ENCODE assay signal across 13 cellular contexts in the genomic region with DNA sequence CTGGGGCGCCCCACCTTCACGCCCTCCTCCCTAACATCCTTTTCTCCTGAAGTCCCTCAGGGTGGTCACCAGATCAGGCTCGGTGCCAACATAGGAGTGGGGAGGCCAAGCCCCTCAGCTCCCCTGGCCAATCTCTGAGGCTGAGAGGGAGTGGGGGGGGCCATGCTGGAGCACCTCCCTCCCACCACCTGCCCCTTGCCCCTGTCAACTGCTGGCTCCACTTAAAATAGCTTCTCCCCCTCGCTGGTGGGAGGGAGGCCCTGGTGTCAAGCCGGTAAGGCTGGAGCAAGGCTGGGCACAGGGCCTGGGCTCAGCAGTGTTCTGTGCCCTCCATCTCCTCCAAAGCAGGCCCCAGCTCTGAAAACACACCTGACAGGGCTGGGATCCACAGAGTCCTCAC. TPM values are rescaled to one million over a fixed set of nuclear protein-coding genes. Genes with fewer than 3 reads are reported as not detected.
DNase-seq lines count a peak whose midpoint lies in the region; ATAC-seq and TF ChIP-seq lines count a peak whose summit lies in the region.
"Had no signal": no experiment of that assay in that cellular context is flagged by ENCODE, and none has a peak within 500 bp of the region (broad histone marks: within the 10 kb centered on the region; RNA-seq: fewer than 3 reads in every experiment).

No MANE protein-coding gene starts in this region.

- H3K4me2 ChIP-seq in osteoblast (ENCODE audit: insufficient read depth, low read length): peak overlapping the region; percentile 65

- no peak overlapping the region for H3K4me3 Mint-ChIP-seq in naive thymus-derived CD4-positive, alpha-beta T cell
- H3K4me3 Mint-ChIP-seq in endodermal cell: no peak overlapping the region
- no peak overlapping the region for H3K4me3 Mint-ChIP-seq in CD8-positive, alpha-beta memory T cell
- H3K4me3 Mint-ChIP-seq: activated naive CD8-positive, alpha-beta T cell treated with anti-CD3 and anti-CD28 coated beads, Interleukin-2, amount 50 U/mL, for 24 hours; WTC11 had no signal

- H3K36me3 Mint-ChIP-seq in naive thymus-derived CD4-positive, alpha-beta T cell: no peaks in the 10 kb centered on the region
- H3K36me3 Mint-ChIP-seq in endodermal cell (ENCODE audit: low read depth): no peaks in the 10 kb centered on the region
- H3K36me3 Mint-ChIP-seq in CD8-positive, alpha-beta memory T cell: no peaks in the 10 kb centered on the region
- H3K36me3 Mint-ChIP-seq: WTC11 had no signal

- in situ Hi-C loops in Panc1 (cut with HindIII; ENCODE audit: low pct_unique_long_range_greater_than_20kb, low sequenced_read_pairs): no loop called here

- peaks cover 0 to 1% (median 0%) of the 10 kb centered on the region in 11 donors for H3K9me3 Mint-ChIP-seq in naive thymus-derived CD4-positive, alpha-beta T cell
- no peaks in the 10 kb centered on the region for H3K9me3 Mint-ChIP-seq in endodermal cell
- H3K9me3 Mint-ChIP-seq in CD8-positive, alpha-beta memory T cell: no peaks in the 10 kb centered on the region
- H3K9me3 Mint-ChIP-seq: activated naive CD8-positive, alpha-beta T cell treated with anti-CD3 and anti-CD28 coated beads, Interleukin-2, amount 50 U/mL, for 24 hours; WTC11 had no signal

- no peaks in the 10 kb centered on the region; the same call in 1 of the 2 replicates for H3K36me3 ChIP-seq in Panc1 (ENCODE audit: control insufficient read depth, insufficient read depth, low read length)
- no peaks in the 10 kb centered on the region for H3K36me3 ChIP-seq in esophagus squamous epithelium
- no peaks in the 10 kb centered on the region for H3K36me3 ChIP-seq in osteoblast (ENCODE audit: insufficient read depth, low read length)
- H3K36me3 ChIP-seq in naive thymus-derived CD4-positive, alpha-beta T cell (ENCODE audit: control insufficient read depth in 2 of 3, insufficient read depth in 3 of 3, low read length in 3 of 3): no peaks in the 10 kb centered on the region
- H3K36me3 ChIP-seq in endodermal cell (ENCODE audit: control insufficient read depth, insufficient read depth, low read length): no peaks in the 10 kb centered on the region
- H3K36me3 ChIP-seq in CD8-positive, alpha-beta memory T cell (ENCODE audit: insufficient read depth, low read length): no peaks in the 10 kb centered on the region

- BruUV-seq in Panc1 (replicated peaks; lab: Mats Ljungman, UMichigan): no TSS peak

- peaks cover 0 to 12% (median 5%) of the 10 kb centered on the region in 7 donors for H3K4me1 Mint-ChIP-seq in naive thymus-derived CD4-positive, alpha-beta T cell
- H3K4me1 Mint-ChIP-seq in endodermal cell: peaks cover 10% of the 10 kb centered on the region
- H3K4me1 Mint-ChIP-seq in CD8-positive, alpha-beta memory T cell: peaks cover 0 to 6% (median 0%) of the 10 kb centered on the region in 3 donors

- no peak for TF ChIP-seq CTCF in 22Rv1 (IDR thresholded peaks at IDR 0.05)
- no peak for TF ChIP-seq CTCF in Panc1 (IDR thresholded peaks at IDR 0.05)
- no peak for TF ChIP-seq CTCF in esophagus squamous epithelium (IDR thresholded peaks at IDR 0.05)
- no peak for TF ChIP-seq CTCF in osteoblast (IDR thresholded peaks at IDR 0.05; ENCODE audit: extremely low read depth, low read depth, low read length)
- TF ChIP-seq CTCF in endodermal cell (conservative IDR thresholded peaks at IDR 0.05): no peak

- H2AFZ ChIP-seq in osteoblast (ENCODE audit: low read length): no peak overlapping the region

- peaks cover 94% of the 10 kb centered on the region for H3K79me2 ChIP-seq in osteoblast (ENCODE audit: insufficient read depth, low read length)

- H3K27me3 ChIP-seq in Panc1 (ENCODE audit: control insufficient read depth, insufficient read depth, low read length) (no peaks in the 10 kb centered on the region), esophagus squamous epithelium (no peaks in the 10 kb centered on the region), osteoblast (ENCODE audit: insufficient read depth, low read length) (no peaks in the 10 kb centered on the region), endodermal cell (ENCODE audit: control insufficient read depth, insufficient read depth, low read length, poor library complexity, severe bottlenecking) (no peaks in the 10 kb centered on the region)
- H3K27me3 ChIP-seq in naive thymus-derived CD4-positive, alpha-beta T cell (ENCODE audit: control insufficient read depth in 2 of 2, insufficient read depth in 2 of 2, low read length in 2 of 2): peaks cover 0 to 4% of the 10 kb centered on the region in 2 donors
- peaks cover 9% of the 10 kb centered on the region for H3K27me3 ChIP-seq in CD8-positive, alpha-beta memory T cell (ENCODE audit: insufficient read depth, low read length, poor library complexity, severe bottlenecking)
- H3K27me3 ChIP-seq: foreskin keratinocyte had no signal

- H3K27me3 Mint-ChIP-seq in naive thymus-derived CD4-positive, alpha-beta T cell: peaks cover 11 to 30% (median 18%) of the 10 kb centered on the region in 5 donors
- peaks cover 2% of the 10 kb centered on the region for H3K27me3 Mint-ChIP-seq in endodermal cell (ENCODE audit: insufficient read depth)
- peaks cover 21 to 23% of the 10 kb centered on the region in 2 donors for H3K27me3 Mint-ChIP-seq in CD8-positive, alpha-beta memory T cell

- no peak overlapping the region for H3K9ac ChIP-seq in endodermal cell (ENCODE audit: extremely low read depth, low read length, poor library complexity, severe bottlenecking)

- H3K4me1 ChIP-seq in Panc1 (ENCODE audit: control insufficient read depth, insufficient read depth, low read length) (peaks cover 63% of the 10 kb centered on the region), esophagus squamous epithelium (peaks cover 75 to 93% (median 88%) of the 10 kb centered on the region in 3 donors), osteoblast (ENCODE audit: insufficient read depth, low read length) (peaks cover 65% of the 10 kb centered on the region), endodermal cell (ENCODE audit: control insufficient read depth, insufficient read depth, low read length) (peaks cover 3% of the 10 kb centered on the region)
- H3K4me1 ChIP-seq in naive thymus-derived CD4-positive, alpha-beta T cell (ENCODE audit: control insufficient read depth in 2 of 2, insufficient read depth in 2 of 2, low read length in 2 of 2): peaks cover 0 to 5% of the 10 kb centered on the region in 2 donors
- no peaks in the 10 kb centered on the region for H3K4me1 ChIP-seq in CD8-positive, alpha-beta memory T cell (ENCODE audit: insufficient read depth, low read length)

- H3K9me3 ChIP-seq in Panc1 (ENCODE audit: control insufficient read depth, insufficient read depth, low read depth, low read length) (no peaks in the 10 kb centered on the region), esophagus squamous epithelium (no peaks in the 10 kb centered on the region), osteoblast (ENCODE audit: low read depth, low read length) (no peaks in the 10 kb centered on the region), endodermal cell (ENCODE audit: control insufficient read depth, low read length) (no peaks in the 10 kb centered on the region)
- H3K9me3 ChIP-seq in naive thymus-derived CD4-positive, alpha-beta T cell (ENCODE audit: control insufficient read depth in 2 of 3, low read length in 3 of 3): no peaks in the 10 kb centered on the region
- no peaks in the 10 kb centered on the region for H3K9me3 ChIP-seq in CD8-positive, alpha-beta memory T cell (ENCODE audit: low read length)

- no peak overlapping the region for H3K4me3 ChIP-seq in Panc1 (ENCODE audit: low read depth in 2 of 2, low read length in 2 of 2)
- peak overlapping the region in 1 of 4 donors; percentile 45 for H3K4me3 ChIP-seq in esophagus squamous epithelium
- H3K4me3 ChIP-seq in osteoblast (ENCODE audit: insufficient read depth, low read length): no peak overlapping the region
- no peak overlapping the region for H3K4me3 ChIP-seq in naive thymus-derived CD4-positive, alpha-beta T cell (ENCODE audit: low read length)
- H3K4me3 ChIP-seq in endodermal cell (ENCODE audit: low read length): no peak overlapping the region
- H3K4me3 ChIP-seq in CD8-positive, alpha-beta memory T cell (ENCODE audit: low read length): no peak overlapping the region

- POLR2A ChIA-PET in Panc1 (lab: Charles Lee): no interaction called here
- POLR2A ChIA-PET in naive thymus-derived CD4-positive, alpha-beta T cell (lab: Charles Lee): no interaction called here
- POLR2A ChIA-PET in CD8-positive, alpha-beta memory T cell (lab: Charles Lee): no interaction called here

- CTCF ChIA-PET in Panc1 (lab: Charles Lee): interaction anchor here (0.6 kb wide), 1 partner anchor 39 kb away, joined by 8 read pairs; no protein-coding TSS in a partner anchor
- CTCF ChIA-PET in naive thymus-derived CD4-positive, alpha-beta T cell (lab: Charles Lee): interaction anchor here (0.7 kb wide), 1 partner anchor 89 kb away, joined by 3 read pairs; no protein-coding TSS in a partner anchor
- CTCF ChIA-PET in CD8-positive, alpha-beta memory T cell (lab: Charles Lee): interaction anchor here (0.6 to 1.1 kb wide), 3 partner anchors 26 to 83 kb away, joined by 3 read pairs; no protein-coding TSS in a partner anchor

- no peak for TF ChIP-seq POLR2A in esophagus squamous epithelium (IDR thresholded peaks at IDR 0.05)

- no peak for DNase-seq in Panc1 (ENCODE audit: low read depth, low spot score)
- DNase-seq in esophagus squamous epithelium (lab: John Stamatoyannopoulos, UW): no peak
- DNase-seq in osteoblast (ENCODE audit: insufficient read length, low spot score, missing footprints): no peak
- no peak for DNase-seq in naive thymus-derived CD4-positive, alpha-beta T cell
- DNase-seq in endodermal cell: no peak
- no peak for DNase-seq in CD8-positive, alpha-beta memory T cell
- DNase-seq: activated naive CD8-positive, alpha-beta T cell treated with anti-CD3 and anti-CD28 coated beads, Interleukin-2, amount 50 U/mL, for 24 hours; AML-193; foreskin keratinocyte; Kasumi-1 had no signal

- ATAC-seq in Panc1 (no peak), GM18517 (IDR thresholded peaks at IDR 0.05; ENCODE audit: unreplicated experiment) (no peak)
- ATAC-seq in naive thymus-derived CD4-positive, alpha-beta T cell: no peak
- ATAC-seq: activated naive CD8-positive, alpha-beta T cell treated with anti-CD3 and anti-CD28 coated beads, Interleukin-2, amount 50 U/mL, for 24 hours; foreskin keratinocyte; WTC11 had no signal

- H3K27ac ChIP-seq in 22Rv1 (peak overlapping the region; percentile 95), Panc1 (ENCODE audit: low read length) (peak overlapping the region; percentile 83), esophagus squamous epithelium (peak overlapping the region; percentile 94 to 97 (median 96)), osteoblast (ENCODE audit: low read depth, low read length) (peak overlapping the region; percentile 24), endodermal cell (ENCODE audit: low read depth, low read length) (no peak overlapping the region)
- H3K27ac ChIP-seq in naive thymus-derived CD4-positive, alpha-beta T cell (ENCODE audit: low read depth, low read length): no peak overlapping the region
- no peak overlapping the region for H3K27ac ChIP-seq in CD8-positive, alpha-beta memory T cell (ENCODE audit: low read depth, low read length)

- no CpG with 5 or more reads among the region's 5 CpGs for WGBS in esophagus squamous epithelium, 2 donors
- 82 to 92% methylated on average over 2 to 5 of the region's 5 CpGs for WGBS in endodermal cell (ENCODE audit: insufficient coverage in 1 of 2, insufficient read length in 1 of 2), 2 experiments

- intact Hi-C loops in Panc1 (cut with micrococcal nuclease; ENCODE audit: unreplicated experiment): no loop called here
- intact Hi-C loops in esophagus squamous epithelium (cut with DNase I): no loop called here
- intact Hi-C loops in naive thymus-derived CD4-positive, alpha-beta T cell (cut with micrococcal nuclease): no loop called here

- peak overlapping the region in 1 of 9 donors; percentile 22 for H3K27ac Mint-ChIP-seq in naive thymus-derived CD4-positive, alpha-beta T cell
- H3K27ac Mint-ChIP-seq in endodermal cell: no peak overlapping the region
- H3K27ac Mint-ChIP-seq in CD8-positive, alpha-beta memory T cell: no peak overlapping the region
- H3K27ac Mint-ChIP-seq: activated naive CD8-positive, alpha-beta T cell treated with anti-CD3 and anti-CD28 coated beads, Interleukin-2, amount 50 U/mL, for 24 hours; WTC11 had no signal

- H4K20me1 ChIP-seq in osteoblast (ENCODE audit: insufficient read depth, low read length): peaks cover 67% of the 10 kb centered on the region

RNA-seq across cellular contexts. Expression of gene PLXNB2, which starts 4.9 kb away (rescaled TPM):
- total RNA-seq in Panc1 (2021; ENCODE audit: unreplicated experiment): 227 TPM
- polyA plus RNA-seq in Panc1 (2012; ENCODE audit: insufficient read length): 239 TPM
- total RNA-seq in esophagus squamous epithelium: 100 to 1,000 TPM in 3 of 4 donors, 10 to 100 TPM in 1; 80.9 to 231 (median 129) TPM
- total RNA-seq in osteoblast: 166 and 209 TPM in 2 replicates
- 100 to 1,000 TPM in 1 of 5 experiments, 10 to 100 TPM in 2, 1 to 10 TPM in 2; 2.9 to 138 (median 12.6) TPM for total RNA-seq in naive thymus-derived CD4-positive, alpha-beta T cell
- under 1 TPM; 0.05 to 0.32 TPM for polyA plus RNA-seq in naive thymus-derived CD4-positive, alpha-beta T cell
- total RNA-seq in endodermal cell: 10 to 100 TPM; 94.7 to 97.7 TPM
- 108 TPM for polyA plus RNA-seq in endodermal cell (2013, experiment 1 of 2)
- polyA plus RNA-seq in endodermal cell (2013, experiment 2 of 2): 109 TPM
- 10 to 100 TPM; 13.4 to 14.4 TPM for total RNA-seq in CD8-positive, alpha-beta memory T cell
- 0.17 TPM for polyA plus RNA-seq in CD8-positive, alpha-beta memory T cell

RNA-seq across cellular contexts. Expression of gene DENND6B, which starts 24.2 kb away (rescaled TPM):
- total RNA-seq in Panc1 (2021; ENCODE audit: unreplicated experiment): 5.8 TPM
- polyA plus RNA-seq in Panc1 (2012; ENCODE audit: insufficient read length): 7.2 TPM
- total RNA-seq in esophagus squamous epithelium: 1 to 10 TPM in 3 of 4 donors, under 1 TPM in 1; 0.88 to 3.6 (median 2.9) TPM
- total RNA-seq in osteoblast: 5.9 and 6.5 TPM in 2 replicates
- 1 to 10 TPM; 2.1 to 4.0 (median 2.8) TPM for total RNA-seq in naive thymus-derived CD4-positive, alpha-beta T cell
- under 1 TPM; 0.19 to 0.61 TPM for polyA plus RNA-seq in naive thymus-derived CD4-positive, alpha-beta T cell
- total RNA-seq in endodermal cell: 10 to 100 TPM in 1 of 2 donors, 1 to 10 TPM in 1; 8.3 to 14.2 TPM
- polyA plus RNA-seq in endodermal cell (2013, experiment 1 of 2): 19.4 TPM
- polyA plus RNA-seq in endodermal cell (2013, experiment 2 of 2): 14.7 TPM
- 1 to 10 TPM; 3.9 to 4.3 TPM for total RNA-seq in CD8-positive, alpha-beta memory T cell
- polyA plus RNA-seq in CD8-positive, alpha-beta memory T cell: 0.67 TPM

RNA-seq across cellular contexts. Expression of gene MAPK11, which starts 32.4 kb away (rescaled TPM):
- total RNA-seq in Panc1 (2021; ENCODE audit: unreplicated experiment) (77.7 TPM), esophagus squamous epithelium (1 to 10 TPM; 2.4 to 5.7 (median 3.5) TPM), osteoblast (2.9 and 6.2 TPM in 2 replicates), endodermal cell (under 1 TPM; 0.33 to 0.40 TPM)
- 105 TPM for polyA plus RNA-seq in Panc1 (2012; ENCODE audit: insufficient read length)
- 10 to 100 TPM in 1 of 5 experiments, 1 to 10 TPM in 4; 1.3 to 22.9 (median 4.5) TPM for total RNA-seq in naive thymus-derived CD4-positive, alpha-beta T cell
- polyA plus RNA-seq in naive thymus-derived CD4-positive, alpha-beta T cell: under 1 TPM; 0.13 to 0.19 TPM
- polyA plus RNA-seq in endodermal cell (2013, experiment 1 of 2): 8.8 TPM
- polyA plus RNA-seq in endodermal cell (2013, experiment 2 of 2): 8.3 TPM
- 10 to 100 TPM; 12.8 to 13.2 TPM for total RNA-seq in CD8-positive, alpha-beta memory T cell
- 0.28 TPM for polyA plus RNA-seq in CD8-positive, alpha-beta memory T cell

RNA-seq across cellular contexts. Expression of gene PPP6R2, which starts 40.6 kb away (rescaled TPM):
- total RNA-seq in Panc1 (2021; ENCODE audit: unreplicated experiment) (52.8 TPM), esophagus squamous epithelium (10 to 100 TPM; 35.6 to 50.8 (median 45.6) TPM), osteoblast (51.0 and 61.2 TPM in 2 replicates), endodermal cell (10 to 100 TPM; 58.7 to 81.2 TPM)
- 63.7 TPM for polyA plus RNA-seq in Panc1 (2012; ENCODE audit: insufficient read length)
- 10 to 100 TPM; 57.8 to 88.1 (median 78.1) TPM for total RNA-seq in naive thymus-derived CD4-positive, alpha-beta T cell
- 10 to 100 TPM; 17.0 to 38.8 TPM for polyA plus RNA-seq in naive thymus-derived CD4-positive, alpha-beta T cell
- polyA plus RNA-seq in endodermal cell (2013, experiment 1 of 2): 45.3 TPM
- polyA plus RNA-seq in endodermal cell (2013, experiment 2 of 2): 36.1 TPM
- total RNA-seq in CD8-positive, alpha-beta memory T cell: 10 to 100 TPM; 49.7 to 55.9 TPM
- 34.2 TPM for polyA plus RNA-seq in CD8-positive, alpha-beta memory T cell

RNA-seq across cellular contexts. Expression of gene MAPK12, which starts 41.1 kb away (rescaled TPM):
- total RNA-seq in Panc1 (2021; ENCODE audit: unreplicated experiment) (74.6 TPM), esophagus squamous epithelium (1 to 10 TPM in 3 of 4 donors, under 1 TPM in 1; 0.19 to 6.9 (median 2.3) TPM), osteoblast (24.8 and 34.0 TPM in 2 replicates), endodermal cell (10 to 100 TPM; 46.5 to 57.0 TPM)
- 81.1 TPM for polyA plus RNA-seq in Panc1 (2012; ENCODE audit: insufficient read length)
- 1 to 10 TPM; 1.7 to 6.2 (median 2.3) TPM for total RNA-seq in naive thymus-derived CD4-positive, alpha-beta T cell
- under 1 TPM in 1 of 2 donors, not detected in 1; 0.07 TPM for polyA plus RNA-seq in naive thymus-derived CD4-positive, alpha-beta T cell
- 14.6 TPM for polyA plus RNA-seq in endodermal cell (2013, experiment 1 of 2)
- 13.5 TPM for polyA plus RNA-seq in endodermal cell (2013, experiment 2 of 2)
- total RNA-seq in CD8-positive, alpha-beta memory T cell: 1 to 10 TPM; 9.3 to 9.7 TPM
- polyA plus RNA-seq in CD8-positive, alpha-beta memory T cell: 0.03 TPM

Comparison
In these comparisons a context has a peak if more than half of its experiments do, and no peak if none do; other contexts are left out.
1. H3K27ac ChIP-seq: peak in 22Rv1 (single experiment), Panc1 (single experiment), esophagus squamous epithelium (4 of 4) and osteoblast (single experiment); none in naive thymus-derived CD4-positive, alpha-beta T cell (single experiment), endodermal cell (single experiment) and CD8-positive, alpha-beta memory T cell (single experiment).